Comparison of ENCODE assay signal across 26 cellular contexts in the genomic region with DNA sequence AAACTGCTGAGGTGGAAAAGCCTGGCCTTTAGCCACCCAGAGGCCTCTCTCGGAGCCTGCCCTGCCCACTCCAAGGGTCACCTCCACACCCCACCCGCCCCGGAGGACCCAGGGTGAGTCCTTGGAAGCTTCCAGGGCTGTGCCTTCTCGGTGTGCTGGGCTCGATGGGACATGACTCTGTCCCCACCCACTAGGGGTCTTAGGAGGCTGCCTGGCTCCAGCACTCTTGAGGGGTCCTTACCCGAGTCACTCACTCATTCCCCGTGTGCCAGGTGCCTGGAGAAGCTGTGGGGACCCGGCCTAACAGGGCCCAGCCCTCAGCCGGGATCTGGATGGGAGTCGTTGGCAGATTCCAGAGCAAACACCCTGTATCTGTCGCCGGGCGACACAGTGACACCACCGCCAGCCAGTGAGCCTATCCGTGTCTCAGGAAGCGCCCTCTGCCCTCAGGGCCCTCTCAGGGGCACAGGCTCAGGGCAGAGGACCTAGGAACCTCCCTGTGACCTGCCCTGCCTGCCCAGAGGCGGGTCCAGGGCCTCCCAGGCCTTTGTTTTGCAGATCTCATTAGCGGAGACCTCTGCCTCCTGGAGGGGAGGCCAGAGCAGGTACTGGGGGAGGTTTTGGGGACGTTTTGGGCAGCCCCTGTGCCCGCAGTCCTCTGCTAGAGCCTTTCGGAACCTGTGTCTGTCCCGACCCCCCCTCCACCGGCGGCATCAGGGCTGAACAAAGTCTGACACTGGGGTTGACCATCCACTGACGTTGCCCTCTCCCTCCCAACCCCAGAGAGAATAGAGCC. TPM values are rescaled to one million over a fixed set of nuclear protein-coding genes. Genes with fewer than 3 reads are reported as not detected.
A peak's percentile ranks its signal among the peaks of the same experiment; 100 is the strongest.
DNase-seq lines count a peak whose midpoint lies in the region; ATAC-seq, FAIRE-seq and TF ChIP-seq lines count a peak whose summit lies in the region.
"Had no signal": no experiment of that assay in that cellular context is flagged by ENCODE, and none has a peak within 500 bp of the region (broad histone marks: within the 10 kb centered on the region; RNA-seq: fewer than 3 reads in every experiment).

No MANE protein-coding gene starts in this region.

- peaks cover 14% of the 10 kb centered on the region for H3K4me1 Mint-ChIP-seq in neural progenitor cell

- no peak for TF ChIP-seq CTCF in Peyer's patch (IDR thresholded peaks at IDR 0.05)
- TF ChIP-seq CTCF in neural progenitor cell (IDR thresholded peaks at IDR 0.05), result no peak

- H3K36me3 Mint-ChIP-seq in neural progenitor cell, result no peaks in the 10 kb centered on the region
- H3K36me3 Mint-ChIP-seq: activated naive CD4-positive, alpha-beta T cell treated with anti-CD3 and anti-CD28 coated beads, Interleukin-2, amount 50 U/mL, for 24 hours; natural killer cell treated with Interleukin-12 subunit alpha and Interleukin-12 subunit beta and Interleukin-15 and Interleukin-18, amount 100 ng/mL, for 72 hours; stimulated activated memory B cell treated with anti-CD40 and anti-IgM and Interleukin-4, amounts not matched to agents 10 μg/mL and 1 μg/mL and 100 μg/mL, for 72 hours had no signal

- no peaks in the 10 kb centered on the region for H3K9me3 Mint-ChIP-seq in neural progenitor cell
- H3K9me3 Mint-ChIP-seq: activated CD4-positive, alpha-beta T cell treated with anti-CD3 and anti-CD28 coated beads, Interleukin-2, amount 10 ng/mL, durations not matched to agents 24 days and 14 days; activated naive CD4-positive, alpha-beta T cell treated with anti-CD3 and anti-CD28 coated beads, Interleukin-2, amount 50 U/mL, for 24 hours; CD4-positive, alpha-beta memory T cell; natural killer cell treated with Interleukin-12 subunit alpha and Interleukin-12 subunit beta and Interleukin-15 and Interleukin-18, amount 100 ng/mL, for 72 hours; stimulated activated memory B cell treated with anti-CD40 and anti-IgM and Interleukin-4, amounts not matched to agents 10 μg/mL and 1 μg/mL and 100 μg/mL, for 72 hours had no signal

- H3K4me1 ChIP-seq in Peyer's patch, result peaks cover 13 to 55% (median 21%) of the 10 kb centered on the region in 4 donors
- peaks cover 12% of the 10 kb centered on the region; the same call in 1 of the 2 replicates for H3K4me1 ChIP-seq in iPS-20b (ENCODE audit: insufficient read depth, low read length)
- H3K4me1 ChIP-seq in neural progenitor cell, result peaks cover 21% of the 10 kb centered on the region

- no peak overlapping the region for H3K4me3 Mint-ChIP-seq in neural progenitor cell
- H3K4me3 Mint-ChIP-seq: activated CD4-positive, alpha-beta T cell treated with anti-CD3 and anti-CD28 coated beads, Interleukin-2, amount 10 ng/mL, durations not matched to agents 24 days and 14 days; natural killer cell treated with Interleukin-12 subunit alpha and Interleukin-12 subunit beta and Interleukin-15 and Interleukin-18, amount 100 ng/mL, for 72 hours had no signal

- peak overlapping the region; percentile 51 for H3K4me2 ChIP-seq in neural progenitor cell
- H3K4me2 ChIP-seq: A549 had no signal

- H2AFZ ChIP-seq in neural progenitor cell (replicated peaks), result no peak overlapping the region

- FAIRE-seq in HTR-8/SVneo (lab: Jason Lieb, UNC), result no peak
- FAIRE-seq: A549, D721Med, RCC 7860 had no signal

- H3K27me3 Mint-ChIP-seq in neural progenitor cell (ENCODE audit: insufficient read depth, low read depth), result peaks cover 42% of the 10 kb centered on the region

- no peak for ATAC-seq in HG02970 (IDR thresholded peaks at IDR 0.05; ENCODE audit: low FRiP score, unreplicated experiment)
- ATAC-seq: natural killer cell treated with Interleukin-12 subunit alpha and Interleukin-12 subunit beta and Interleukin-15 and Interleukin-18, amount 100 ng/mL, for 72 hours; stimulated activated memory B cell treated with anti-CD40 and anti-IgM and Interleukin-4, amounts not matched to agents 10 μg/mL and 1 μg/mL and 100 μg/mL, for 72 hours had no signal

- no peaks in the 10 kb centered on the region for H3K9me3 ChIP-seq in Peyer's patch
- no peaks in the 10 kb centered on the region for H3K9me3 ChIP-seq in iPS-20b (ENCODE audit: insufficient read depth, low read depth, low read length)
- H3K9me3 ChIP-seq in neural progenitor cell (ENCODE audit: low read depth), result no peaks in the 10 kb centered on the region
- H3K9me3 ChIP-seq: A549, SJCRH30, upper lobe of left lung had no signal

- peak; percentile 42 to 53 for TF ChIP-seq POLR2A in Peyer's patch (IDR thresholded peaks at IDR 0.05)

- peaks cover 21% of the 10 kb centered on the region for H3F3A ChIP-seq in neural progenitor cell (ENCODE audit: low read depth)

- no peak overlapping the region for H3K27ac Mint-ChIP-seq in neural progenitor cell
- H3K27ac Mint-ChIP-seq: activated CD4-positive, alpha-beta T cell treated with anti-CD3 and anti-CD28 coated beads, Interleukin-2, amount 10 ng/mL, durations not matched to agents 24 days and 14 days; activated naive CD4-positive, alpha-beta T cell treated with anti-CD3 and anti-CD28 coated beads, Interleukin-2, amount 50 U/mL, for 24 hours; natural killer cell treated with Interleukin-12 subunit alpha and Interleukin-12 subunit beta and Interleukin-15 and Interleukin-18, amount 100 ng/mL, for 72 hours had no signal

- H3K4me3 ChIP-seq in Peyer's patch, result peak overlapping the region in 2 of 4 donors; percentile 34 to 37
- H3K4me3 ChIP-seq in iPS-20b (ENCODE audit: low read length), result 0 out of 2 replicates have a peak overlapping the region, but pooled peaks have one; percentile 38
- H3K4me3 ChIP-seq in neural progenitor cell, result no peak overlapping the region
- H3K4me3 ChIP-seq: A549, SJCRH30, upper lobe of left lung had no signal

- no peak overlapping the region for H3K9ac ChIP-seq in iPS-20b (ENCODE audit: low read depth, low read length)
- no peak overlapping the region for H3K9ac ChIP-seq in neural progenitor cell

- peaks cover 13% of the 10 kb centered on the region for H4K20me1 ChIP-seq in neural progenitor cell (ENCODE audit: low read depth)

- H3K27me3 ChIP-seq in Peyer's patch, result no peaks in the 10 kb centered on the region
- peaks cover 67% of the 10 kb centered on the region for H3K27me3 ChIP-seq in iPS-20b (ENCODE audit: insufficient read depth, low read length)
- peaks cover 66% of the 10 kb centered on the region for H3K27me3 ChIP-seq in neural progenitor cell

- peaks cover 16% of the 10 kb centered on the region for H3K79me2 ChIP-seq in neural progenitor cell (ENCODE audit: low read depth)

- H3K27ac ChIP-seq in Peyer's patch, result peak overlapping the region in 3 of 4 donors; percentile 66 to 95 (median 93)
- no peak overlapping the region for H3K27ac ChIP-seq in iPS-20b (ENCODE audit: low read length)
- H3K27ac ChIP-seq in neural progenitor cell, result no peak overlapping the region
- H3K27ac ChIP-seq: A549, SJCRH30 had no signal

- H3K36me3 ChIP-seq in Peyer's patch (no peaks in the 10 kb centered on the region), iPS-20b (ENCODE audit: insufficient read depth, low read depth, low read length) (no peaks in the 10 kb centered on the region), neural progenitor cell (no peaks in the 10 kb centered on the region)
- H3K36me3 ChIP-seq: SJCRH30, upper lobe of left lung had no signal

- DNase-seq in ELF-1 (ENCODE audit: low read depth, low spot score) (peak; percentile 76), Peyer's patch (peak in 2 of 3 donors; percentile 85 to 86), neural progenitor cell (ENCODE audit: low spot score) (peak; percentile 35), NCI-H2196 treated with DMSO at 0.1 percent for 48 hours (lab: John Stamatoyannopoulos, UW; ENCODE audit: unreplicated experiment) (no peak), HTR-8/SVneo (ENCODE audit: insufficient read length, low spot score) (no peak)
- DNase-seq in activated CD8-positive, alpha-beta memory T cell treated with anti-CD3 and anti-CD28 coated beads, Interleukin-2, amount 50 U/mL, for 48 hours, result no peak
- DNase-seq: amniotic stem cell, IMR-90, midbrain, NCI-H1417 treated with DMSO at 0.1 percent for 48 hours had no signal

RNA-seq across cellular contexts. Expression of a gene that starts 3.1 kb away (rescaled TPM):
- total RNA-seq in Peyer's patch (100 to 1,000 TPM in 2 of 4 donors, 10 to 100 TPM in 2; 51.2 to 105 (median 93.6) TPM), neural progenitor cell (ENCODE audit: low replicate concordance) (33.4 and 47.2 TPM in 2 replicates)

RNA-seq across cellular contexts. Expression of a gene that starts 28.0 kb away (rescaled TPM):
- not detected for total RNA-seq in Peyer's patch
- total RNA-seq in neural progenitor cell (ENCODE audit: low replicate concordance), result 0.31 and 0.45 TPM in 2 replicates
- total RNA-seq: activated CD4-positive, alpha-beta T cell treated with anti-CD3 and anti-CD28 coated beads, Interleukin-2, amount 10 ng/mL, durations not matched to agents 24 days and 14 days; bronchial epithelial cell; CD4-positive, alpha-beta memory T cell; IMR-90; LHCN-M2; natural killer cell treated with Interleukin-12 subunit alpha and Interleukin-12 subunit beta and Interleukin-15 and Interleukin-18, amount 100 ng/mL, for 72 hours; osteocyte; SJCRH30 had no signal

RNA-seq across cellular contexts. Expression of a gene that starts 43.6 kb away (rescaled TPM):
- total RNA-seq in Peyer's patch, result 1 to 10 TPM in 1 of 4 donors, under 1 TPM in 2, not detected in 1; 0.35 to 1.1 (median 0.83) TPM
- total RNA-seq in neural progenitor cell (ENCODE audit: low replicate concordance), result 0.19 TPM in 1 of 2 replicates, not detected in the other
- total RNA-seq: activated CD4-positive, alpha-beta T cell treated with anti-CD3 and anti-CD28 coated beads, Interleukin-2, amount 10 ng/mL, durations not matched to agents 24 days and 14 days; bronchial epithelial cell; CD4-positive, alpha-beta memory T cell; H4; IMR-90; LHCN-M2; natural killer cell treated with Interleukin-12 subunit alpha and Interleukin-12 subunit beta and Interleukin-15 and Interleukin-18, amount 100 ng/mL, for 72 hours; osteocyte; SJCRH30 had no signal

Comparison
In these comparisons a context has a peak if more than half of its experiments do, and no peak if none do; other contexts are left out.
1. DNase-seq: peak in ELF-1 (single experiment), Peyer's patch (2 of 3) and neural progenitor cell (single experiment); none in NCI-H2196 treated with DMSO at 0.1 percent for 48 hours (single experiment), activated CD8-positive, alpha-beta memory T cell treated with anti-CD3 and anti-CD28 coated beads, Interleukin-2, amount 50 U/mL, for 48 hours (single experiment) and HTR-8/SVneo (single experiment).
2. H3K27ac ChIP-seq: peak in Peyer's patch (3 of 4); none in iPS-20b (single experiment) and neural progenitor cell (single experiment).